8 cellular contexts compared by ENCODE assay signal in genomic region chr1:156705918-156706646, GRCh38. TPM values are rescaled to one million over a fixed set of nuclear protein-coding genes. Genes with fewer than 3 reads are reported as not detected.
A peak's percentile ranks its signal among the peaks of the same experiment; 100 is the strongest.
DNase-seq lines count a peak whose midpoint lies in the region; ATAC-seq and TF ChIP-seq lines count a peak whose summit lies in the region.

No MANE protein-coding gene starts in this region.

- H2BK5ac ChIP-seq in mesenchymal stem cell (ENCODE audit: low read depth, low read length, poor library complexity, severe bottlenecking): no peak overlapping the region

- H3K4me3 ChIP-seq in GM12875 (ENCODE audit: low read depth, low read length) (peak overlapping the region; percentile 48), mesenchymal stem cell (ENCODE audit: insufficient read depth in 1 of 2, low read depth in 1 of 2, low read length in 2 of 2) (peak overlapping the region; percentile 5 to 85)

- peak overlapping the region; percentile 96 for H4K8ac ChIP-seq in mesenchymal stem cell (ENCODE audit: low read length)

- intact Hi-C loops in activated CD4-positive, alpha-beta memory T cell treated with anti-CD3 and anti-CD28 coated beads for 36 hours (cut with micrococcal nuclease): loop anchor here (1.0 to 2.0 kb wide), 2 partner anchors 17 to 45 kb away; no protein-coding TSS in a partner anchor

- peak overlapping the region; percentile 7 to 88 for H3K18ac ChIP-seq in mesenchymal stem cell (ENCODE audit: low read depth in 1 of 2, low read length in 2 of 2)

- CTCF ChIA-PET in activated CD4-positive, alpha-beta memory T cell treated with anti-CD3 and anti-CD28 coated beads for 36 hours (lab: Charles Lee): interaction anchor here (0.6 to 36.2 kb wide), 17 partner anchors 8 to 185 kb away, joined by 3 to 1179 read pairs (median 4); partner anchors contain the start of genes CRABP2, ISG20L2, METTL25B and MRPL24

- H3K23ac ChIP-seq in mesenchymal stem cell (ENCODE audit: low read length in 2 of 2): peak overlapping the region in 1 of 2 experiments; percentile 51

- ATAC-seq in HG03442 (IDR thresholded peaks at IDR 0.05; ENCODE audit: unreplicated experiment) (no peak), HG02571 (IDR thresholded peaks at IDR 0.05; ENCODE audit: unreplicated experiment) (no peak)

- H3K79me1 ChIP-seq in mesenchymal stem cell (replicated peaks; ENCODE audit: low read length, poor library complexity, severe bottlenecking): no peaks in the 10 kb centered on the region

- H3K4ac ChIP-seq in mesenchymal stem cell (ENCODE audit: low read depth in 1 of 2, low read length in 2 of 2): peak overlapping the region; percentile 73 to 88

- H2BK12ac ChIP-seq in mesenchymal stem cell (ENCODE audit: low read length in 2 of 2): peak overlapping the region; percentile 91 to 94

- H2AK5ac ChIP-seq in mesenchymal stem cell (ENCODE audit: low read length, severe bottlenecking): no peak overlapping the region

- peak overlapping the region; percentile 82 for H2BK15ac ChIP-seq in mesenchymal stem cell (ENCODE audit: low read depth, poor library complexity, severe bottlenecking)

- H2AFZ ChIP-seq in mesenchymal stem cell (ENCODE audit: low read depth, low read length): peak overlapping the region; percentile 39

- H3K9me3 ChIP-seq in mesenchymal stem cell (ENCODE audit: control insufficient read depth, low read length): no peaks in the 10 kb centered on the region

- H3K14ac ChIP-seq in mesenchymal stem cell (ENCODE audit: low read length in 2 of 2): peak overlapping the region in 1 of 2 experiments; percentile 64

- peak overlapping the region; percentile 80 for H4K91ac ChIP-seq in mesenchymal stem cell (ENCODE audit: low read length)

- POLR2A ChIA-PET in activated CD4-positive, alpha-beta memory T cell treated with anti-CD3 and anti-CD28 coated beads for 36 hours (lab: Charles Lee): interaction anchor here (0.9 to 2.0 kb wide), 4 partner anchors 10 to 22 kb away, joined by 3 to 14 read pairs (median 6); partner anchors contain the start of gene METTL25B

- H3K27ac Mint-ChIP-seq in activated CD4-positive, alpha-beta memory T cell treated with anti-CD3 and anti-CD28 coated beads for 36 hours: no peak overlapping the region

- peaks cover 65% of the 10 kb centered on the region for H3K4me1 ChIP-seq in mesenchymal stem cell (ENCODE audit: control insufficient read depth, insufficient read depth, low read depth, low read length)

- peak overlapping the region; percentile 89 for H3K9ac ChIP-seq in mesenchymal stem cell (ENCODE audit: low read length)

- peak overlapping the region; percentile 86 for H2BK120ac ChIP-seq in mesenchymal stem cell (ENCODE audit: low read depth, low read length)

- no peaks in the 10 kb centered on the region for H3K36me3 Mint-ChIP-seq in activated CD4-positive, alpha-beta memory T cell treated with anti-CD3 and anti-CD28 coated beads for 36 hours

- peaks cover 28% of the 10 kb centered on the region for H3K4me1 Mint-ChIP-seq in activated CD4-positive, alpha-beta memory T cell treated with anti-CD3 and anti-CD28 coated beads for 36 hours (ENCODE audit: low read depth)

- peak overlapping the region; percentile 75 for H3K4me3 Mint-ChIP-seq in activated CD4-positive, alpha-beta memory T cell treated with anti-CD3 and anti-CD28 coated beads for 36 hours

- peak; percentile 74 for DNase-seq in NCI-H2107 treated with DMSO at 0.1 percent for 48 hours (lab: John Stamatoyannopoulos, UW; ENCODE audit: unreplicated experiment)
- DNase-seq in activated CD4-positive, alpha-beta memory T cell treated with anti-CD3 and anti-CD28 coated beads for 36 hours: peak; percentile 82
- DNase-seq in dermis blood vessel endothelial cell: peak; percentile 68
- DNase-seq in mesenchymal stem cell: peak; percentile 71
- peak; percentile 58 for DNase-seq in stimulated activated CD8-positive, alpha-beta memory T cell treated with anti-CD3 and anti-CD28 coated beads, Interleukin-15, amount 100 ng/mL, for 1 hour (ENCODE audit: low read depth)

- no peaks in the 10 kb centered on the region for H3K9me3 Mint-ChIP-seq in activated CD4-positive, alpha-beta memory T cell treated with anti-CD3 and anti-CD28 coated beads for 36 hours

- WGBS in mesenchymal stem cell: 2% methylated on average over 45 of the region's 45 CpGs

- peak overlapping the region; percentile 87 for H3K4me2 ChIP-seq in mesenchymal stem cell (ENCODE audit: low read length, poor library complexity, severe bottlenecking)

- peaks cover 0 to 23% of the 10 kb centered on the region in 2 experiments for H3K27me3 ChIP-seq in mesenchymal stem cell (ENCODE audit: control insufficient read depth in 1 of 2, insufficient read depth in 1 of 2, low read length in 2 of 2)

- H3K27ac ChIP-seq in mesenchymal stem cell (ENCODE audit: low read length, poor library complexity, severe bottlenecking): no peak overlapping the region

- H3K27me3 Mint-ChIP-seq in activated CD4-positive, alpha-beta memory T cell treated with anti-CD3 and anti-CD28 coated beads for 36 hours: peaks cover 24% of the 10 kb centered on the region

- peak; percentile 84 for TF ChIP-seq CTCF in GM12875 (IDR thresholded peaks at IDR 0.05; ENCODE audit: borderline replicate concordance, insufficient read depth, low read depth, low read length)

- peaks cover 0 to 8% of the 10 kb centered on the region in 2 experiments for H3K36me3 ChIP-seq in mesenchymal stem cell (ENCODE audit: control insufficient read depth in 1 of 2, insufficient read depth in 2 of 2, low read depth in 1 of 2, low read length in 2 of 2)

RNA-seq across cellular contexts. Expression of gene CRABP2, which starts 0.7 kb away (rescaled TPM):
- 1 to 10 TPM; 1.1 to 2.3 TPM for total RNA-seq in activated CD4-positive, alpha-beta memory T cell treated with anti-CD3 and anti-CD28 coated beads for 36 hours
- total RNA-seq in dermis blood vessel endothelial cell: 0.34 TPM in 1 of 2 replicates, not detected in the other
- polyA plus RNA-seq in mesenchymal stem cell (2013, experiment 1 of 2): 42.6 TPM
- 41.2 TPM for polyA plus RNA-seq in mesenchymal stem cell (2013, experiment 2 of 2)

RNA-seq across cellular contexts. Expression of gene METTL25B, which starts 22.2 kb away (rescaled TPM):
- total RNA-seq in activated CD4-positive, alpha-beta memory T cell treated with anti-CD3 and anti-CD28 coated beads for 36 hours: 10 to 100 TPM; 43.0 to 46.3 TPM
- 11.8 and 13.3 TPM in 2 replicates for total RNA-seq in dermis blood vessel endothelial cell
- 12.1 TPM for polyA plus RNA-seq in mesenchymal stem cell (2013, experiment 1 of 2)
- 11.3 TPM for polyA plus RNA-seq in mesenchymal stem cell (2013, experiment 2 of 2)

RNA-seq across cellular contexts. Expression of gene ISG20L2, which starts 22.5 kb away (rescaled TPM):
- 10 to 100 TPM; 35.6 to 36.8 TPM for total RNA-seq in activated CD4-positive, alpha-beta memory T cell treated with anti-CD3 and anti-CD28 coated beads for 36 hours
- total RNA-seq in dermis blood vessel endothelial cell: 8.7 and 11.7 TPM in 2 replicates
- polyA plus RNA-seq in mesenchymal stem cell (2013, experiment 1 of 2): 26.8 TPM
- polyA plus RNA-seq in mesenchymal stem cell (2013, experiment 2 of 2): 25.1 TPM

RNA-seq across cellular contexts. Expression of gene NES, which starts 28.9 kb away (rescaled TPM):
- under 1 TPM in 1 of 2 experiments, not detected in 1; 0.07 TPM for total RNA-seq in activated CD4-positive, alpha-beta memory T cell treated with anti-CD3 and anti-CD28 coated beads for 36 hours
- total RNA-seq in dermis blood vessel endothelial cell: 65.6 and 78.8 TPM in 2 replicates
- polyA plus RNA-seq in mesenchymal stem cell (2013, experiment 1 of 2): 49.2 TPM
- 45.3 TPM for polyA plus RNA-seq in mesenchymal stem cell (2013, experiment 2 of 2)

RNA-seq across cellular contexts. Expression of gene MRPL24, which starts 34.8 kb away (rescaled TPM):
- 100 to 1,000 TPM; 105 to 106 TPM for total RNA-seq in activated CD4-positive, alpha-beta memory T cell treated with anti-CD3 and anti-CD28 coated beads for 36 hours
- 31.0 and 34.7 TPM in 2 replicates for total RNA-seq in dermis blood vessel endothelial cell
- polyA plus RNA-seq in mesenchymal stem cell (2013, experiment 1 of 2): 65.7 TPM
- polyA plus RNA-seq in mesenchymal stem cell (2013, experiment 2 of 2): 64.7 TPM
